ENCODE assay signal across 14 cellular contexts in genomic region chr1:149608473-149608872, GRCh38. TPM values are rescaled to one million over a fixed set of nuclear protein-coding genes. Genes with fewer than 3 reads are reported as not detected.
DNase-seq lines count a peak whose midpoint lies in the region; ATAC-seq and TF ChIP-seq lines count a peak whose summit lies in the region.
"Not testable (repeated sequence)": the region's sequence is repeated elsewhere in the genome, so short reads cannot be mapped to it uniquely, and the experiment has no call there.
"Had no signal": no experiment of that assay in that cellular context is flagged by ENCODE, and none has a peak within 500 bp of the region (broad histone marks: within the 10 kb centered on the region; RNA-seq: fewer than 3 reads in every experiment).

No MANE protein-coding gene starts in this region.

- H3K9me3 Mint-ChIP-seq in activated CD8-positive, alpha-beta memory T cell treated with anti-CD3 and anti-CD28 coated beads, Interleukin-2, amount 10 ng/mL, durations not matched to agents 7 days and 5 days (ENCODE audit: low read depth); memory B cell: not testable (repeated sequence)

- not testable (repeated sequence) for BruUV-seq in HCT116 (replicated peaks; lab: Mats Ljungman, UMichigan); PC-9 (replicated peaks; lab: Mats Ljungman, UMichigan)

- H3K4me3 ChIP-seq in AG09309 (ENCODE audit: control insufficient read depth, low read depth, low read length) (peak overlapping the region; percentile 17; the same call in 1 of the 2 replicates), HCT116 (replicated peaks in 1 of 2; ENCODE audit: low read depth in 1 of 2, low read length in 2 of 2) (peak overlapping the region; percentile 20 to 22; a peak in 1 of 4 replicates), PC-9 (peak overlapping the region; percentile 54), astrocyte of the cerebellum (ENCODE audit: low read depth, low read length) (peak overlapping the region; percentile 20), esophagus muscularis mucosa (peak overlapping the region; percentile 31 to 47 (median 38))

- H3K4me2 ChIP-seq in HCT116 (ENCODE audit: low read length) (0 out of 2 replicates have a peak overlapping the region, but pooled peaks have one; percentile 33), PC-9 (peak overlapping the region; percentile 69)

- not testable (repeated sequence) for H4K20me1 ChIP-seq in HCT116 (ENCODE audit: insufficient read depth); PC-9 (ENCODE audit: insufficient read depth)

- not testable (repeated sequence) for TF ChIP-seq RAD21 in HCT116 (IDR thresholded peaks at IDR 0.05; ENCODE audit: low read depth)

- in situ Hi-C loops in astrocyte of the cerebellum (cut with HindIII; ENCODE audit: low sequenced_read_pairs), result not testable (repeated sequence)

- H3K27ac ChIP-seq in HCT116 (ENCODE audit: low read depth, low read length), result not testable (repeated sequence)
- H3K27ac ChIP-seq in PC-9, result peak overlapping the region; percentile 63
- peak overlapping the region in 2 of 4 donors; percentile 53 to 59 for H3K27ac ChIP-seq in esophagus muscularis mucosa (replicated peaks in 1 of 4)

- not testable (repeated sequence) for TF ChIP-seq CTCF in AG09309 (IDR thresholded peaks at IDR 0.05; ENCODE audit: control insufficient read depth, insufficient read depth, low read depth, low read length, missing control alignments); HCT116 (IDR thresholded peaks at IDR 0.05 in 2 of 3, conservative IDR thresholded peaks at IDR 0.05 in 1 of 3; ENCODE audit: borderline replicate concordance in 1 of 3, insufficient read depth in 1 of 3, low read depth in 2 of 3, low read length in 2 of 3); PC-9 (conservative IDR thresholded peaks at IDR 0.05); astrocyte of the cerebellum (IDR thresholded peaks at IDR 0.05; ENCODE audit: low read depth, low read length, missing control alignments); esophagus muscularis mucosa (IDR thresholded peaks at IDR 0.05)

- H3K9ac ChIP-seq in HCT116 (ENCODE audit: low read length), result not testable (repeated sequence)

- ATAC-seq in HCT116; activated CD8-positive, alpha-beta memory T cell treated with anti-CD3 and anti-CD28 coated beads, Interleukin-2, amount 10 ng/mL, durations not matched to agents 7 days and 5 days; memory B cell (ENCODE audit: low read depth): not testable (repeated sequence)

- RAD21 ChIA-PET in HCT116 (lab: Charles Lee; ENCODE audit: low non-redundant PET in 1 of 2, low total read pairs in 2 of 2, uncharacterized antibody in 2 of 2, unreplicated experiment in 2 of 2), result not testable (repeated sequence)

- not testable (repeated sequence) for H3K79me2 ChIP-seq in HCT116 (ENCODE audit: insufficient read depth, low read length); PC-9 (ENCODE audit: low read depth)

- H3K9me2 ChIP-seq in HCT116 (ENCODE audit: insufficient read depth); PC-9 (ENCODE audit: insufficient read depth): not testable (repeated sequence)

- H3K4me1 Mint-ChIP-seq in activated CD8-positive, alpha-beta memory T cell treated with anti-CD3 and anti-CD28 coated beads, Interleukin-2, amount 10 ng/mL, durations not matched to agents 7 days and 5 days; memory B cell: not testable (repeated sequence)

- H3K27me3 ChIP-seq in HCT116 (ENCODE audit: insufficient read depth, low read length); PC-9 (ENCODE audit: insufficient read depth, low read depth); esophagus muscularis mucosa: not testable (repeated sequence)

- intact Hi-C loops in HCT116 (cut with micrococcal nuclease); PC-9 (cut with micrococcal nuclease; ENCODE audit: unreplicated experiment); esophagus muscularis mucosa (cut with DNase I): not testable (repeated sequence)

- DNase-seq in AG09309 (ENCODE audit: low read depth); HCT116 (ENCODE audit: low read depth, low spot score); astrocyte of the cerebellum (ENCODE audit: low read depth); esophagus muscularis mucosa (ENCODE audit: extremely low spot score): not testable (repeated sequence)
- DNase-seq in PC-9 (peak in 1 of 2 experiments; percentile 15), memory B cell (ENCODE audit: low spot score in 2 of 2) (peak; percentile 30 to 48)
- DNase-seq in activated CD8-positive, alpha-beta memory T cell treated with anti-CD3 and anti-CD28 coated beads, Interleukin-2, amount 10 ng/mL, durations not matched to agents 7 days and 5 days, result peak; percentile 45
- peak; percentile 12 for DNase-seq in stimulated activated CD4-positive, alpha-beta T cell treated with anti-CD3 and anti-CD28 coated beads, Interleukin-4, amount 100 ng/mL, for 24 hours

- no CpG with 5 or more reads among the region's 12 CpGs for WGBS in esophagus muscularis mucosa

- not testable (repeated sequence) for H3K36me3 ChIP-seq in HCT116 (ENCODE audit: control insufficient read depth in 1 of 2, insufficient read depth in 2 of 2, low read length in 2 of 2); PC-9 (ENCODE audit: low read depth); esophagus muscularis mucosa

- H3K36me3 Mint-ChIP-seq in activated CD8-positive, alpha-beta memory T cell treated with anti-CD3 and anti-CD28 coated beads, Interleukin-2, amount 10 ng/mL, durations not matched to agents 7 days and 5 days; memory B cell: not testable (repeated sequence)

- H3K27me3 Mint-ChIP-seq in activated CD8-positive, alpha-beta memory T cell treated with anti-CD3 and anti-CD28 coated beads, Interleukin-2, amount 10 ng/mL, durations not matched to agents 7 days and 5 days; memory B cell: not testable (repeated sequence)

- not testable (repeated sequence) for H3K4me3 Mint-ChIP-seq in activated CD8-positive, alpha-beta memory T cell treated with anti-CD3 and anti-CD28 coated beads, Interleukin-2, amount 10 ng/mL, durations not matched to agents 7 days and 5 days; memory B cell

- POLR2A ChIA-PET in HCT116 (lab: Charles Lee); PC-9 (lab: Charles Lee; ENCODE audit: unreplicated experiment): not testable (repeated sequence)

- H3K4me1 ChIP-seq in HCT116 (ENCODE audit: control insufficient read depth in 1 of 2, insufficient read depth in 2 of 2, low read length in 2 of 2); PC-9 (replicated peaks; ENCODE audit: insufficient read depth); esophagus muscularis mucosa: not testable (repeated sequence)

- not testable (repeated sequence) for H3F3A ChIP-seq in PC-9 (ENCODE audit: insufficient read depth, low read depth)

- not testable (repeated sequence) for TF ChIP-seq EP300 in esophagus muscularis mucosa (IDR thresholded peaks at IDR 0.05)

- not testable (repeated sequence) for H3K27ac Mint-ChIP-seq in activated CD8-positive, alpha-beta memory T cell treated with anti-CD3 and anti-CD28 coated beads, Interleukin-2, amount 10 ng/mL, durations not matched to agents 7 days and 5 days; memory B cell

- CTCF ChIA-PET in HCT116 (lab: Charles Lee); PC-9 (lab: Charles Lee); activated CD8-positive, alpha-beta memory T cell treated with anti-CD3 and anti-CD28 coated beads, Interleukin-2, amount 10 ng/mL, durations not matched to agents 7 days and 5 days (lab: Charles Lee): not testable (repeated sequence)

- not testable (repeated sequence) for H3K9me3 ChIP-seq in HCT116 (ENCODE audit: control insufficient read depth in 1 of 2, insufficient read depth in 1 of 2, low read depth in 1 of 2, low read length in 2 of 2); PC-9 (ENCODE audit: insufficient read depth, low read depth); esophagus muscularis mucosa

- not testable (repeated sequence) for H2AFZ ChIP-seq in HCT116 (ENCODE audit: low read depth, low read length, poor library complexity, severe bottlenecking); PC-9

- TF ChIP-seq POLR2A in HCT116 (IDR thresholded peaks at IDR 0.05; ENCODE audit: borderline replicate concordance, extremely low read depth, insufficient read depth, insufficient read length); esophagus muscularis mucosa (IDR thresholded peaks at IDR 0.05; ENCODE audit: low read depth): not testable (repeated sequence)

RNA-seq across cellular contexts. Expression of gene PPIAL4C, which starts 24.8 kb away (rescaled TPM):
- total RNA-seq in HCT116 (2021; ENCODE audit: unreplicated experiment) (not detected), PC-9 (2021) (not detected in 2 replicates), esophagus muscularis mucosa (under 1 TPM in 1 of 4 donors, not detected in 3; 0.83 TPM)
- not detected in 2 replicates for polyA plus RNA-seq in HCT116 (2012)
- total RNA-seq in activated CD8-positive, alpha-beta memory T cell treated with anti-CD3 and anti-CD28 coated beads, Interleukin-2, amount 10 ng/mL, durations not matched to agents 7 days and 5 days, result 1 to 10 TPM in 1 of 2 experiments, under 1 TPM in 1; 0.84 to 1.8 TPM
- total RNA-seq: A172, chondrocyte, endothelial cell of umbilical vein, glomerular endothelial cell, posterior vena cava, skeletal muscle tissue had no signal
- polyA plus RNA-seq: endothelial cell of umbilical vein had no signal
